In genomic region chr5:32283061-32283460, GRCh38 we compare ENCODE assay signal across 20 cellular contexts.
"Had no signal": no experiment of that assay in that cellular context is flagged by ENCODE, and none has a peak within 500 bp of the region (broad histone marks: within the 10 kb centered on the region; RNA-seq: fewer than 3 reads in every experiment).

No MANE protein-coding gene starts in this region.

- H3K4me3 Mint-ChIP-seq: activated naive CD4-positive, alpha-beta T cell treated with anti-CD3 and anti-CD28 coated beads, Interleukin-2, amount 10 ng/mL, durations not matched to agents 7 days and 5 days; activated T-cell treated with anti-CD3 and anti-CD28 coated beads, Interleukin-2, amount 50 U/mL, for 4 hours; dendritic cell treated with granulocyte-macrophage colony-stimulating factor and Interleukin-4, amounts not matched to agents 40 ng/mL and 50 ng/mL, for 4 days; nephron; stimulated activated effector memory CD8-positive, alpha-beta T cell treated with anti-CD3 and anti-CD28 coated beads, Interleukin-12 subunit alpha, Interleukin-12 subunit beta, amount 100 ng/mL, for 72 hours; T-cell had no signal

- H3K36me3 ChIP-seq: left lung, transverse colon had no signal

- H3K27me3 ChIP-seq: left lung, stomach, suprapubic skin, transverse colon had no signal

- H3K27ac ChIP-seq: left lung, suprapubic skin, transverse colon, WERI-Rb-1 had no signal

- H3K9me3 ChIP-seq: left lung, stomach, suprapubic skin, transverse colon had no signal

- H3K4me3 ChIP-seq: left lung, stomach, suprapubic skin, transverse colon had no signal

- H3K9me3 Mint-ChIP-seq: activated naive CD4-positive, alpha-beta T cell treated with anti-CD3 and anti-CD28 coated beads, Interleukin-2, amount 10 ng/mL, durations not matched to agents 7 days and 5 days; activated T-cell treated with anti-CD3 and anti-CD28 coated beads, Interleukin-2, amount 50 U/mL, for 4 hours; dendritic cell treated with granulocyte-macrophage colony-stimulating factor and Interleukin-4, amounts not matched to agents 40 ng/mL and 50 ng/mL, for 4 days; nephron; stimulated activated effector memory CD8-positive, alpha-beta T cell treated with anti-CD3 and anti-CD28 coated beads, Interleukin-12 subunit alpha, Interleukin-12 subunit beta, amount 100 ng/mL, for 72 hours; T-cell had no signal

- DNase-seq: activated CD4-positive, alpha-beta T cell treated with anti-CD3 and anti-CD28 coated beads for 1 hour; activated CD8-positive, alpha-beta memory T cell treated with anti-CD3 and anti-CD28 coated beads for 24 hours; activated CD8-positive, alpha-beta memory T cell treated with anti-CD3 and anti-CD28 coated beads, Interleukin-2, amount 50 U/mL, for 4 hours; activated effector memory CD4-positive, alpha-beta T cell treated with Interleukin-2 at 50 U/mL for 16 hours; activated naive CD4-positive, alpha-beta T cell treated with anti-CD3 and anti-CD28 coated beads, Interleukin-2, amount 10 ng/mL, durations not matched to agents 7 days and 5 days; activated T-cell treated with anti-CD3 and anti-CD28 coated beads, Interleukin-2, amount 50 U/mL, for 4 hours; amygdala; effector CD4-positive, alpha-beta T cell; left lung; small intestine; stimulated activated CD4-positive, alpha-beta T cell treated with anti-CD3 and anti-CD28 coated beads, Interleukin-2, amount 100 ng/mL, for 24 hours; stomach; transverse colon; WERI-Rb-1 had no signal

- H3K27me3 Mint-ChIP-seq: activated naive CD4-positive, alpha-beta T cell treated with anti-CD3 and anti-CD28 coated beads, Interleukin-2, amount 10 ng/mL, durations not matched to agents 7 days and 5 days; dendritic cell treated with granulocyte-macrophage colony-stimulating factor and Interleukin-4, amounts not matched to agents 40 ng/mL and 50 ng/mL, for 4 days; T-cell had no signal

- ATAC-seq: sciatic nerve had no signal

- H3K27ac Mint-ChIP-seq: dendritic cell treated with granulocyte-macrophage colony-stimulating factor and Interleukin-4, amounts not matched to agents 40 ng/mL and 50 ng/mL, for 4 days; T-cell had no signal

- H3K4me1 ChIP-seq: left lung had no signal
